15 cellular contexts compared by ENCODE assay signal in genomic region chr11:119780264-119780953, GRCh38. TPM values are rescaled to one million over a fixed set of nuclear protein-coding genes. Genes with fewer than 3 reads are reported as not detected.
DNase-seq lines count a peak whose midpoint lies in the region; ATAC-seq and TF ChIP-seq lines count a peak whose summit lies in the region.
"Had no signal": no experiment of that assay in that cellular context is flagged by ENCODE, and none has a peak within 500 bp of the region (broad histone marks: within the 10 kb centered on the region; RNA-seq: fewer than 3 reads in every experiment).

No MANE protein-coding gene starts in this region.

- no peak for TF ChIP-seq CTCF in brain (conservative IDR thresholded peaks at IDR 0.05)

- H3K9me3 Mint-ChIP-seq in brain = peaks cover 0 to 3% (median 0%) of the 10 kb centered on the region in 5 experiments

- peaks cover 11% of the 10 kb centered on the region for H3K27me3 Mint-ChIP-seq in brain

- no peaks in the 10 kb centered on the region for H3K36me3 Mint-ChIP-seq in brain
- H3K36me3 Mint-ChIP-seq: CD8-positive, alpha-beta memory T cell had no signal

- peak; percentile 66 for ATAC-seq in left ventricle myocardium superior
- ATAC-seq in sciatic nerve = peak; percentile 8
- ATAC-seq in HG02884 (IDR thresholded peaks at IDR 0.05; ENCODE audit: unreplicated experiment) = no peak
- ATAC-seq: Panc1 had no signal

- H3K27ac Mint-ChIP-seq in brain = peak overlapping the region in 3 of 5 experiments; percentile 23 to 73 (median 47)
- H3K27ac Mint-ChIP-seq: CD8-positive, alpha-beta memory T cell; HFFc6 had no signal

- DNase-seq in NCI-H69 (lab: John Stamatoyannopoulos, UW) (peak; percentile 17), left ventricle myocardium superior (peak; percentile 51), sciatic nerve (ENCODE audit: low spot score) (no peak), UCSD-AML1 (lab: John Stamatoyannopoulos, UW; ENCODE audit: unreplicated experiment) (no peak)
- DNase-seq in stimulated activated naive CD4-positive, alpha-beta T cell (lab: John Stamatoyannopoulos, UW) = no peak
- DNase-seq: HFFc6, NCI-H1048, NCI-H146, NCI-H2081 treated with DMSO at 0.1 percent for 48 hours, NCI-H524 treated with DMSO at 0.1 percent for 48 hours, SHP77 treated with DMSO at 0.1 percent for 48 hours had no signal

- peaks cover 37% of the 10 kb centered on the region for H3K4me1 Mint-ChIP-seq in brain
- H3K4me1 Mint-ChIP-seq: CD8-positive, alpha-beta memory T cell had no signal

- H3K4me3 Mint-ChIP-seq in brain = no peak overlapping the region
- H3K4me3 Mint-ChIP-seq: CD8-positive, alpha-beta memory T cell; HFFc6 had no signal

- intact Hi-C loops in left ventricle myocardium superior (cut with micrococcal nuclease) (no loop called here), sciatic nerve (cut with DNase I) (no loop called here)

RNA-seq across cellular contexts. Expression of gene NECTIN1, which starts 51.4 kb away (rescaled TPM):
- 56.3 TPM for polyA plus RNA-seq in brain (ENCODE audit: insufficient read depth, low read depth, low replicate concordance)
- total RNA-seq in left ventricle myocardium superior = 20.6 TPM
- 32.3 TPM for total RNA-seq in sciatic nerve

Comparison
In these comparisons a context has a peak if more than half of its experiments do, and no peak if none do; other contexts are left out.
1. DNase-seq: peak in NCI-H69 (single experiment) and left ventricle myocardium superior (single experiment); none in sciatic nerve (single experiment), stimulated activated naive CD4-positive, alpha-beta T cell (0 of 6) and UCSD-AML1 (single experiment).